16 cellular contexts compared by ENCODE assay signal in the genomic region with DNA sequence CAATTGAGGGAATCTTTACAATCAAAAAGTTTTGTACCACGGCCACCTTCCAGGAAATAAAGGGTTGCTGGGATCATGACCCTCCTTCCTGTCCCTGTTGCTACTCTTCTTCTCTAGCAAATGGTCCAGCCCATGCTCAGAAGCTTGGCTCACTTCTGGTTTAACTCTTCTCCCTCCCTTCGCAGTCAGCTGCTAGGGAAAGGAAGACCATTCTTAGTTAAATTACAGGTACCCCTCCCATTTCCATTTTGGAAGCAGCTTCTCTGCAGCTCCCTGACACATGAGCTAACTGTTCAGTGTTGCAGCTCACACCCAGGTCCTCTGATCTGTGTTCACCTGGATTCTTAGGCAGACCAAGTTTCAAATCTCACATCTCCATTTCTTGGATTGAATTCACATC.
DNase-seq lines count a peak whose midpoint lies in the region; FAIRE-seq and TF ChIP-seq lines count a peak whose summit lies in the region.
"Had no signal": no experiment of that assay in that cellular context is flagged by ENCODE, and none has a peak within 500 bp of the region (broad histone marks: within the 10 kb centered on the region; RNA-seq: fewer than 3 reads in every experiment).

No MANE protein-coding gene starts in this region.

- H3K18ac ChIP-seq in neuronal stem cell (ENCODE audit: low read length): peak overlapping the region; percentile 85

- H3K27me3 Mint-ChIP-seq in activated CD4-positive, alpha-beta T cell treated with anti-CD3 and anti-CD28 coated beads, Interleukin-2, amount 10 ng/mL, durations not matched to agents 7 days and 5 days: no peaks in the 10 kb centered on the region

- H3K27ac ChIP-seq in ascending aorta (peak overlapping the region; percentile 33 to 51), neuronal stem cell (replicated peaks; ENCODE audit: low read length) (peak overlapping the region; percentile 77)
- H3K27ac ChIP-seq: A549, cardiac muscle cell had no signal

- no peak for TF ChIP-seq CTCF in Loucy (conservative IDR thresholded peaks at IDR 0.05; ENCODE audit: low read length)
- no peak for TF ChIP-seq CTCF in ascending aorta (IDR thresholded peaks at IDR 0.05)

- no peaks in the 10 kb centered on the region for H3K36me3 ChIP-seq in Loucy (ENCODE audit: insufficient read depth, low read length)
- no peaks in the 10 kb centered on the region for H3K36me3 ChIP-seq in ascending aorta
- no peaks in the 10 kb centered on the region for H3K36me3 ChIP-seq in neuronal stem cell (replicated peaks in 1 of 2; ENCODE audit: control insufficient read depth in 2 of 2, insufficient read depth in 2 of 2, low read length in 2 of 2)
- H3K36me3 ChIP-seq: cardiac muscle cell, thoracic aorta had no signal

- H2AFZ ChIP-seq in Loucy (ENCODE audit: low read length) (no peak overlapping the region), neuronal stem cell (ENCODE audit: low read length) (peak overlapping the region; percentile 4)

- H3K23ac ChIP-seq in neuronal stem cell (ENCODE audit: low read depth, low read length, poor library complexity): no peak overlapping the region

- POLR2A ChIA-PET in activated CD4-positive, alpha-beta T cell treated with anti-CD3 and anti-CD28 coated beads, Interleukin-2, amount 10 ng/mL, durations not matched to agents 7 days and 5 days (lab: Charles Lee): interaction anchor here (1.1 kb wide), 1 partner anchor 11 kb away, joined by 3 read pairs; no protein-coding TSS in a partner anchor

- no peak overlapping the region for H4K91ac ChIP-seq in neuronal stem cell (ENCODE audit: low read depth, low read length, poor library complexity)

- peaks cover 60% of the 10 kb centered on the region for H3K36me3 Mint-ChIP-seq in activated CD4-positive, alpha-beta T cell treated with anti-CD3 and anti-CD28 coated beads, Interleukin-2, amount 10 ng/mL, durations not matched to agents 7 days and 5 days (ENCODE audit: low read depth)

- no peak overlapping the region for H2BK12ac ChIP-seq in neuronal stem cell (ENCODE audit: low read length)

- H3K4me3 ChIP-seq in Loucy (ENCODE audit: low read length, poor library complexity, severe bottlenecking): peak overlapping the region; percentile 76
- no peak overlapping the region for H3K4me3 ChIP-seq in ascending aorta
- H3K4me3 ChIP-seq in neuronal stem cell (ENCODE audit: low read length in 2 of 2): no peak overlapping the region
- H3K4me3 ChIP-seq: A549, cardiac muscle cell, thoracic aorta had no signal

- intact Hi-C loops in ascending aorta (cut with DNase I): no loop called here

- DNase-seq in activated CD4-positive, alpha-beta T cell treated with anti-CD3 and anti-CD28 coated beads, Interleukin-2, amount 10 ng/mL, durations not matched to agents 7 days and 5 days: no peak
- no peak for DNase-seq in activated CD4-positive, alpha-beta T cell treated with anti-CD3 and anti-CD28 coated beads for 4 hours
- DNase-seq in ascending aorta (ENCODE audit: low spot score in 2 of 2) (no peak), neuronal stem cell (ENCODE audit: low spot score) (no peak), frontal cortex (ENCODE audit: low spot score in 2 of 2) (no peak), NCI-H774 (lab: John Stamatoyannopoulos, UW) (no peak), NCI-H748 (lab: John Stamatoyannopoulos, UW; ENCODE audit: unreplicated experiment) (no peak)
- DNase-seq: activated CD4-positive, CD25-positive, alpha-beta regulatory T cell; effector memory CD4-positive, alpha-beta T cell; NCI-H1930; NCI-H526 treated with DMSO at 0.1 percent for 48 hours had no signal

- no peak overlapping the region for H2AK5ac ChIP-seq in neuronal stem cell (ENCODE audit: low read depth, low read length)

- H3K9ac ChIP-seq in Loucy (ENCODE audit: low read depth, low read length, poor library complexity, severe bottlenecking) (peak overlapping the region; percentile 71), neuronal stem cell (ENCODE audit: low read depth, low read length, poor library complexity) (no peak overlapping the region)

- H3K14ac ChIP-seq in neuronal stem cell (ENCODE audit: low read length): no peak overlapping the region

- H3K27ac Mint-ChIP-seq in activated CD4-positive, alpha-beta T cell treated with anti-CD3 and anti-CD28 coated beads, Interleukin-2, amount 10 ng/mL, durations not matched to agents 7 days and 5 days: peak overlapping the region; percentile 80

- H3K9me3 ChIP-seq in Loucy (ENCODE audit: insufficient read depth, low read depth, low read length) (no peaks in the 10 kb centered on the region), ascending aorta (no peaks in the 10 kb centered on the region), neuronal stem cell (replicated peaks in 1 of 2; ENCODE audit: control insufficient read depth in 2 of 2, insufficient read depth in 1 of 2, low read depth in 1 of 2, low read length in 2 of 2) (no peaks in the 10 kb centered on the region)
- H3K9me3 ChIP-seq: A549, thoracic aorta had no signal

- H3K4me1 Mint-ChIP-seq in activated CD4-positive, alpha-beta T cell treated with anti-CD3 and anti-CD28 coated beads, Interleukin-2, amount 10 ng/mL, durations not matched to agents 7 days and 5 days: peaks cover 74% of the 10 kb centered on the region

- H2BK15ac ChIP-seq in neuronal stem cell (ENCODE audit: low read length): no peak overlapping the region

- H3K4me1 ChIP-seq in Loucy (ENCODE audit: insufficient read depth, low read length, poor library complexity, severe bottlenecking) (peaks cover 82% of the 10 kb centered on the region), ascending aorta (peaks cover 0 to 32% of the 10 kb centered on the region in 2 donors), neuronal stem cell (ENCODE audit: control insufficient read depth in 2 of 2, insufficient read depth in 1 of 2, low read depth in 1 of 2, low read length in 2 of 2) (peaks cover 5 to 12% of the 10 kb centered on the region in 2 donors)
- H3K4me1 ChIP-seq: A549 had no signal

- H3K9me2 ChIP-seq in Loucy (replicated peaks; ENCODE audit: low read depth, low read length): no peaks in the 10 kb centered on the region

- no peak overlapping the region for H4K8ac ChIP-seq in neuronal stem cell (ENCODE audit: low read depth, low read length)

- no CpG with 5 or more reads among the region's 2 CpGs for WGBS in neuronal stem cell (ENCODE audit: extremely low coverage in 2 of 2, insufficient read length in 2 of 2, insufficient replicate concordance in 1 of 2), 2 donors

- H3K79me1 ChIP-seq in neuronal stem cell (ENCODE audit: low read depth, low read length): no peaks in the 10 kb centered on the region

- no peak overlapping the region for H2BK5ac ChIP-seq in neuronal stem cell (ENCODE audit: low read length)

- H3K4me3 Mint-ChIP-seq in activated CD4-positive, alpha-beta T cell treated with anti-CD3 and anti-CD28 coated beads, Interleukin-2, amount 10 ng/mL, durations not matched to agents 7 days and 5 days: peak overlapping the region; percentile 63

- H3K79me2 ChIP-seq in Loucy (ENCODE audit: insufficient read depth, low read length): peaks cover 88% of the 10 kb centered on the region

- no peaks in the 10 kb centered on the region for H3F3A ChIP-seq in Loucy (ENCODE audit: low read depth)

- no peak overlapping the region for H3K4ac ChIP-seq in neuronal stem cell (ENCODE audit: low read length)

- H3K9me3 Mint-ChIP-seq in activated CD4-positive, alpha-beta T cell treated with anti-CD3 and anti-CD28 coated beads, Interleukin-2, amount 10 ng/mL, durations not matched to agents 7 days and 5 days: peaks cover 3% of the 10 kb centered on the region

- CTCF ChIA-PET in activated CD4-positive, alpha-beta T cell treated with anti-CD3 and anti-CD28 coated beads, Interleukin-2, amount 10 ng/mL, durations not matched to agents 7 days and 5 days (lab: Charles Lee): interaction anchor here (0.9 to 3.7 kb wide), 4 partner anchors 9 to 121 kb away, joined by 3 to 25 read pairs (median 4); no protein-coding TSS in a partner anchor

- no peak overlapping the region for H2BK120ac ChIP-seq in neuronal stem cell (ENCODE audit: low read depth, low read length)

- H4K20me1 ChIP-seq in Loucy (ENCODE audit: insufficient read depth, low read length, poor library complexity, severe bottlenecking): peaks cover 4% of the 10 kb centered on the region

- no peaks in the 10 kb centered on the region for H3K27me3 ChIP-seq in Loucy (ENCODE audit: insufficient read depth, low read length, poor library complexity, severe bottlenecking)
- H3K27me3 ChIP-seq in ascending aorta: no peaks in the 10 kb centered on the region
- no peaks in the 10 kb centered on the region for H3K27me3 ChIP-seq in neuronal stem cell (ENCODE audit: control insufficient read depth in 3 of 3, insufficient read depth in 3 of 3, low read depth in 1 of 3, low read length in 3 of 3)

- no peak for FAIRE-seq in frontal cortex (lab: Jason Lieb, UNC)
- FAIRE-seq: A549, RCC 7860 had no signal

- peak overlapping the region; percentile 90 for H3K4me2 ChIP-seq in Loucy (ENCODE audit: low read depth, low read length, poor library complexity, severe bottlenecking)
- no peak overlapping the region for H3K4me2 ChIP-seq in neuronal stem cell (ENCODE audit: insufficient read depth, low read length, poor library complexity, severe bottlenecking)
- H3K4me2 ChIP-seq: A549 had no signal
